ENCODE assay signal across 18 cellular contexts in the genomic region with DNA sequence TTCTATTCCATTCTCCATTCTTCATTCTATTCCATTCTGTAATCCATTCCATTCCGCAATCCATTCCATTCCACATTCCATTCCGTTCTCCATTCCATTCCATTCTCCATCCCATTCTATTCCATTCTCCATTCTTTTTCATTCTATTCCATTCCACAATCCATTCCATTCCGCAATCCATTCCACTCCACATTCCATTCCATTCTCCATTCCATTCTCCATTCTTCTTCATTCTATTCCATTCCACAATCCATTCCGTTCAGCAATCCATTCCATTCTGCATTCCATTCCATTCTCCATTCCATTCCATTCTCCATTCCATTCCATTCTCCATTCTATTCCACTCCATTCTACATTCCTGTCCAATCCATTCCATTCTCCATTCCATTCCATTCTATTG.
"Had no signal": no experiment of that assay in that cellular context is flagged by ENCODE, and none has a peak within 500 bp of the region (broad histone marks: within the 10 kb centered on the region; RNA-seq: fewer than 3 reads in every experiment).

No MANE protein-coding gene starts in this region.

- H3K36me3 ChIP-seq: gastrocnemius medialis, thoracic aorta, upper lobe of left lung had no signal

- DNase-seq: dorsolateral prefrontal cortex; effector CD4-positive, alpha-beta T cell; gastrocnemius medialis; head of caudate nucleus; naive B cell; right cardiac atrium; small intestine; stimulated activated CD4-positive, alpha-beta T cell treated with anti-CD3 and anti-CD28 coated beads, Interleukin-15, amount 100 ng/mL, for 24 hours; stimulated activated CD4-positive, alpha-beta T cell treated with anti-CD3 and anti-CD28 coated beads, Interleukin-2, amount 100 ng/mL, for 48 hours; stimulated activated naive B cell treated with anti-CD40 and anti-IgM and Interleukin-4, amounts not matched to agents 10 μg/mL and 1 μg/mL and 100 μg/mL, for 72 hours; upper lobe of left lung had no signal

- H3K9me3 ChIP-seq: gastrocnemius medialis had no signal

- H3K27ac ChIP-seq: dorsolateral prefrontal cortex, gastrocnemius medialis, parathyroid adenoma, thoracic aorta, tibial nerve, upper lobe of left lung had no signal

- H3K9ac ChIP-seq: parathyroid adenoma had no signal

- FAIRE-seq: colon, keratinocyte, small intestine, urothelium cell line had no signal

- H3K4me3 ChIP-seq: dorsolateral prefrontal cortex, gastrocnemius medialis, lung, thoracic aorta, tibial nerve, upper lobe of left lung had no signal

- H3K4me1 ChIP-seq: gastrocnemius medialis, parathyroid adenoma, tibial nerve, upper lobe of left lung had no signal

- H3K79me2 ChIP-seq: parathyroid adenoma had no signal

- H3K27me3 ChIP-seq: dorsolateral prefrontal cortex, gastrocnemius medialis, tibial nerve, upper lobe of left lung had no signal

- H2AFZ ChIP-seq: parathyroid adenoma had no signal
